9 cellular contexts compared by ENCODE assay signal in genomic region chr20:3766832-3767433, GRCh38. TPM values are rescaled to one million over a fixed set of nuclear protein-coding genes. Genes with fewer than 3 reads are reported as not detected.
DNase-seq lines count a peak whose midpoint lies in the region; ATAC-seq and TF ChIP-seq lines count a peak whose summit lies in the region.
"Had no signal": no experiment of that assay in that cellular context is flagged by ENCODE, and none has a peak within 500 bp of the region (broad histone marks: within the 10 kb centered on the region; RNA-seq: fewer than 3 reads in every experiment).

No MANE protein-coding gene starts in this region.

- H3K4me3 Mint-ChIP-seq in naive thymus-derived CD4-positive, alpha-beta T cell, result peak overlapping the region; percentile 78 to 94 (median 88)

- H3K27me3 Mint-ChIP-seq in naive thymus-derived CD4-positive, alpha-beta T cell, result peaks cover 0 to 5% (median 0%) of the 10 kb centered on the region in 5 donors

- H3K27ac ChIP-seq in DOHH2 (ENCODE audit: low read depth, low read length) (no peak overlapping the region), MM.1S (ENCODE audit: low read length) (no peak overlapping the region), coronary artery (peak overlapping the region; percentile 34 to 96)
- H3K27ac ChIP-seq in naive thymus-derived CD4-positive, alpha-beta T cell (ENCODE audit: low read depth, low read length), result peak overlapping the region; percentile 100

- H3K36me3 ChIP-seq in DOHH2 (ENCODE audit: control insufficient read depth, low read length) (peaks cover 6% of the 10 kb centered on the region), MM.1S (replicated peaks; ENCODE audit: insufficient read depth, low read length) (no peaks in the 10 kb centered on the region)
- H3K36me3 ChIP-seq in naive thymus-derived CD4-positive, alpha-beta T cell (ENCODE audit: control insufficient read depth in 2 of 3, insufficient read depth in 3 of 3, low read length in 3 of 3), result no peaks in the 10 kb centered on the region

- POLR2A ChIA-PET in naive thymus-derived CD4-positive, alpha-beta T cell (lab: Charles Lee), result interaction anchor here (0.5 to 2.8 kb wide), 15 partner anchors 9 to 87 kb away, joined by 3 to 43 read pairs (median 6); partner anchors contain the start of genes AP5S1, CDC25B and CENPB
- POLR2A ChIA-PET in HEK293T (lab: Yijun Ruan, JAX), result interaction anchor here (0.9 to 3.6 kb wide), 8 partner anchors 12 to 78 kb away, joined by 3 to 41 read pairs (median 8); partner anchors contain the start of gene CENPB

- H3K9me2 ChIP-seq in DOHH2 (replicated peaks; ENCODE audit: control insufficient read depth, low read length) (no peaks in the 10 kb centered on the region), MM.1S (replicated peaks; ENCODE audit: insufficient read depth, low read length) (no peaks in the 10 kb centered on the region)

- peak overlapping the region; percentile 99 for H3K4me3 ChIP-seq in DOHH2 (ENCODE audit: low read length)
- peak overlapping the region; percentile 90 for H3K4me3 ChIP-seq in MM.1S (ENCODE audit: low read length)
- peak overlapping the region; percentile 85 for H3K4me3 ChIP-seq in coronary artery
- peak overlapping the region; percentile 96 for H3K4me3 ChIP-seq in naive thymus-derived CD4-positive, alpha-beta T cell (ENCODE audit: low read length)

- H3K9me3 Mint-ChIP-seq in naive thymus-derived CD4-positive, alpha-beta T cell, result peaks cover 0 to 2% (median 0%) of the 10 kb centered on the region in 11 donors

- H4K20me1 ChIP-seq in DOHH2 (ENCODE audit: control insufficient read depth, insufficient read depth, low read depth, low read length), result peaks cover 8% of the 10 kb centered on the region; the same call in 1 of the 2 replicates
- no peaks in the 10 kb centered on the region for H4K20me1 ChIP-seq in MM.1S (ENCODE audit: insufficient read depth, low read length)

- H3K27me3 ChIP-seq in DOHH2 (ENCODE audit: control insufficient read depth, low read length) (no peaks in the 10 kb centered on the region), MM.1S (replicated peaks; ENCODE audit: insufficient read depth, low read length) (no peaks in the 10 kb centered on the region)
- H3K27me3 ChIP-seq in naive thymus-derived CD4-positive, alpha-beta T cell (ENCODE audit: control insufficient read depth in 2 of 2, insufficient read depth in 2 of 2, low read length in 2 of 2), result no peaks in the 10 kb centered on the region

- CTCF ChIA-PET in naive thymus-derived CD4-positive, alpha-beta T cell (lab: Charles Lee), result interaction anchor here (1.0 to 4.0 kb wide), 6 partner anchors 7 to 318 kb away, joined by 3 to 24 read pairs (median 4); no protein-coding TSS in a partner anchor
- CTCF ChIA-PET in HEK293T (lab: Yijun Ruan, JAX), result no interaction called here

- no peaks in the 10 kb centered on the region for H3K36me3 Mint-ChIP-seq in naive thymus-derived CD4-positive, alpha-beta T cell

- H3K27ac Mint-ChIP-seq in naive thymus-derived CD4-positive, alpha-beta T cell, result peak overlapping the region in 7 of 9 donors; percentile 38 to 81 (median 54)

- TF ChIP-seq CTCF in DOHH2 (IDR thresholded peaks at IDR 0.05; ENCODE audit: low read depth, low read length, poor library complexity, severe bottlenecking), result no peak
- TF ChIP-seq CTCF in MM.1S (IDR thresholded peaks at IDR 0.05; ENCODE audit: low read length), result no peak
- no peak for TF ChIP-seq CTCF in coronary artery (IDR thresholded peaks at IDR 0.05)

- no peaks in the 10 kb centered on the region for H3K9me3 ChIP-seq in DOHH2 (ENCODE audit: control insufficient read depth, insufficient read depth, low read length)
- no peaks in the 10 kb centered on the region for H3K9me3 ChIP-seq in MM.1S (replicated peaks; ENCODE audit: insufficient read depth, low read length)
- no peaks in the 10 kb centered on the region for H3K9me3 ChIP-seq in naive thymus-derived CD4-positive, alpha-beta T cell (ENCODE audit: control insufficient read depth in 2 of 3, low read length in 3 of 3)

- DNase-seq in MM.1S (no peak), coronary artery (ENCODE audit: low spot score) (no peak), HEK293T (ENCODE audit: extremely low spot score) (no peak), cerebellar cortex (ENCODE audit: low spot score) (no peak)
- no peak for DNase-seq in naive thymus-derived CD4-positive, alpha-beta T cell

- H3K4me1 Mint-ChIP-seq in naive thymus-derived CD4-positive, alpha-beta T cell, result peaks cover 11 to 29% (median 21%) of the 10 kb centered on the region in 7 donors

- peak overlapping the region; percentile 91 for H2AFZ ChIP-seq in MM.1S (ENCODE audit: low read length)

- H3K4me1 ChIP-seq in DOHH2 (ENCODE audit: control insufficient read depth, low read length) (peaks cover 29% of the 10 kb centered on the region), MM.1S (ENCODE audit: low read length) (peaks cover 15% of the 10 kb centered on the region)
- H3K4me1 ChIP-seq in naive thymus-derived CD4-positive, alpha-beta T cell (ENCODE audit: control insufficient read depth in 2 of 2, insufficient read depth in 2 of 2, low read length in 2 of 2), result peaks cover 6 to 13% of the 10 kb centered on the region in 2 donors

- H3K4me2 ChIP-seq in DOHH2 (ENCODE audit: low read length) (peak overlapping the region; percentile 100), MM.1S (ENCODE audit: low read depth, low read length) (peak overlapping the region; percentile 87)

- H3F3A ChIP-seq in DOHH2 (ENCODE audit: control insufficient read depth, insufficient read depth), result peaks cover 5% of the 10 kb centered on the region
- peaks cover 11% of the 10 kb centered on the region for H3F3A ChIP-seq in MM.1S (ENCODE audit: insufficient read depth, low read length)

- no peak for ATAC-seq in naive thymus-derived CD4-positive, alpha-beta T cell
- no peak for ATAC-seq in HG02981 (IDR thresholded peaks at IDR 0.05; ENCODE audit: unreplicated experiment)
- no peak for ATAC-seq in HG02642 (IDR thresholded peaks at IDR 0.05; ENCODE audit: poor library complexity, unreplicated experiment)

- H3K79me2 ChIP-seq in DOHH2 (ENCODE audit: control insufficient read depth, low read length) (peaks cover 42% of the 10 kb centered on the region), MM.1S (ENCODE audit: low read length) (peaks cover 18% of the 10 kb centered on the region)

- peak overlapping the region; percentile 66 for H3K9ac ChIP-seq in MM.1S (ENCODE audit: low read length)

- intact Hi-C loops in naive thymus-derived CD4-positive, alpha-beta T cell (cut with micrococcal nuclease), result loop anchor here (1.0 to 10.0 kb wide), 9 partner anchors 29 to 1358 kb away; partner anchors contain the start of genes MAVS (in 2 of the 2), AP5S1 (in 1 of the 2), CDC25B (in 1 of the 2) and CDS2 (in 1 of the 2)

TF ChIP-seq in HEK293T, 16 proteins besides CTCF, POLR2A, EP300 and RAD21:
- TF ChIP-seq FOXM1 (IDR thresholded peaks at IDR 0.05; ENCODE audit: borderline replicate concordance), result no peak
- no peak for TF ChIP-seq FOXA1 (IDR thresholded peaks at IDR 0.05)
- TF ChIP-seq ZNF384 (IDR thresholded peaks at IDR 0.05), result no peak
- no peak for TF ChIP-seq HDGF (IDR thresholded peaks at IDR 0.05; ENCODE audit: borderline replicate concordance)
- no peak for TF ChIP-seq NFRKB (IDR thresholded peaks at IDR 0.05)
- no peak for TF ChIP-seq ARNT (IDR thresholded peaks at IDR 0.05)
- TF ChIP-seq SP1 (IDR thresholded peaks at IDR 0.05), result no peak
- no peak for TF ChIP-seq LEF1 (IDR thresholded peaks at IDR 0.05; ENCODE audit: borderline replicate concordance)
- TF ChIP-seq ELF4 (IDR thresholded peaks at IDR 0.05), result no peak
- TF ChIP-seq SUZ12 (IDR thresholded peaks at IDR 0.05), result no peak
- TF ChIP-seq, protein P1, sequence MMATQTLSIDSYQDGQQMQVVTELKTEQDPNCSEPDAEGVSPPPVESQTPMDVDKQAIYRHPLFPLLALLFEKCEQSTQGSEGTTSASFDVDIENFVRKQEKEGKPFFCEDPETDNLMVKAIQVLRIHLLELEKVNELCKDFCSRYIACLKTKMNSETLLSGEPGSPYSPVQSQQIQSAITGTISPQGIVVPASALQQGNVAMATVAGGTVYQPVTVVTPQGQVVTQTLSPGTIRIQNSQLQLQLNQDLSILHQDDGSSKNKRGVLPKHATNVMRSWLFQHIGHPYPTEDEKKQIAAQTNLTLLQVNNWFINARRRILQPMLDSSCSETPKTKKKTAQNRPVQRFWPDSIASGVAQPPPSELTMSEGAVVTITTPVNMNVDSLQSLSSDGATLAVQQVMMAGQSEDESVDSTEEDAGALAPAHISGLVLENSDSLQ (IDR thresholded peaks at IDR 0.05), result no peak
- TF ChIP-seq TARDBP (IDR thresholded peaks at IDR 0.05), result no peak
- TF ChIP-seq L3MBTL2 (conservative IDR thresholded peaks at IDR 0.05), result no peak
- TF ChIP-seq FOXK2 (IDR thresholded peaks at IDR 0.05), result no peak
- TF ChIP-seq BHLHE40 (IDR thresholded peaks at IDR 0.05; ENCODE audit: borderline replicate concordance), result no peak
- TF ChIP-seq CTBP1 (IDR thresholded peaks at IDR 0.05; ENCODE audit: borderline replicate concordance), result no peak

RNA-seq across cellular contexts. Expression of gene ADISSP, which starts 0.6 kb away (rescaled TPM):
- 10 to 100 TPM; 14.0 to 27.4 (median 18.4) TPM for total RNA-seq in naive thymus-derived CD4-positive, alpha-beta T cell
- 10 to 100 TPM; 20.7 to 21.7 TPM for polyA plus RNA-seq in naive thymus-derived CD4-positive, alpha-beta T cell

RNA-seq across cellular contexts. Expression of gene SPEF1, which starts 14.3 kb away (rescaled TPM):
- total RNA-seq in naive thymus-derived CD4-positive, alpha-beta T cell, result under 1 TPM in 3 of 5 experiments, not detected in 2; 0.24 to 0.32 (median 0.29) TPM
- not detected for polyA plus RNA-seq in naive thymus-derived CD4-positive, alpha-beta T cell

RNA-seq across cellular contexts. Expression of gene CENPB, which starts 19.6 kb away (rescaled TPM):
- 10 to 100 TPM; 35.3 to 73.6 (median 50.0) TPM for total RNA-seq in naive thymus-derived CD4-positive, alpha-beta T cell
- polyA plus RNA-seq in naive thymus-derived CD4-positive, alpha-beta T cell, result 1 to 10 TPM; 1.3 to 1.8 TPM

RNA-seq across cellular contexts. Expression of gene CDC25B, which starts 29.2 kb away (rescaled TPM):
- 100 to 1,000 TPM; 166 to 392 (median 281) TPM for total RNA-seq in naive thymus-derived CD4-positive, alpha-beta T cell
- 10 to 100 TPM; 37.0 to 45.7 TPM for polyA plus RNA-seq in naive thymus-derived CD4-positive, alpha-beta T cell

RNA-seq across cellular contexts. Expression of gene HSPA12B, which starts 34.4 kb away (rescaled TPM):
- total RNA-seq in naive thymus-derived CD4-positive, alpha-beta T cell, result not detected
- polyA plus RNA-seq in naive thymus-derived CD4-positive, alpha-beta T cell, result under 1 TPM; 0.09 to 0.20 TPM
- total RNA-seq: T-helper 2 cell treated with Interferon-gamma antibody and Interleukin-4, amounts not matched to agents 100 ng/mL and 5 ng/mL, for 36 hours had no signal

Comparison
In these comparisons a context has a peak if more than half of its experiments do, and no peak if none do; other contexts are left out.
1. H3K27ac ChIP-seq: peak in coronary artery (2 of 2) and naive thymus-derived CD4-positive, alpha-beta T cell (single experiment); none in DOHH2 (single experiment) and MM.1S (single experiment).
2. Peak in every context shown above with its lines, with median percentiles within 50 percentile points of each other: H3K4me3 ChIP-seq.